ENCODE assay signal across 1 cellular context in genomic region chr6:707576-708236, GRCh38.
TF ChIP-seq lines count a peak whose summit lies in the region.

No MANE protein-coding gene starts in this region.

TF ChIP-seq in endothelial cell of umbilical vein, 7 proteins besides CTCF, POLR2A, EP300 and RAD21:
- TF ChIP-seq POLR2AphosphoS5 (IDR thresholded peaks at IDR 0.05; ENCODE audit: insufficient read depth, low read depth, low read length) (no peak), EZH2 (IDR thresholded peaks at IDR 0.05; ENCODE audit: borderline replicate concordance, low read depth, low read length, severe bottlenecking) (no peak), MYC (IDR thresholded peaks at IDR 0.05; ENCODE audit: low read depth, low read length) (no peak), GATA2 (IDR thresholded peaks at IDR 0.05; ENCODE audit: insufficient read depth, insufficient read length, low read depth, low read length) (no peak), JUN (IDR thresholded peaks at IDR 0.05; ENCODE audit: borderline replicate concordance, insufficient read depth, insufficient read length, low read depth) (no peak), FOS (IDR thresholded peaks at IDR 0.05; ENCODE audit: borderline replicate concordance, insufficient read depth, low read length) (no peak)
